7 cellular contexts compared by ENCODE assay signal in the genomic region with DNA sequence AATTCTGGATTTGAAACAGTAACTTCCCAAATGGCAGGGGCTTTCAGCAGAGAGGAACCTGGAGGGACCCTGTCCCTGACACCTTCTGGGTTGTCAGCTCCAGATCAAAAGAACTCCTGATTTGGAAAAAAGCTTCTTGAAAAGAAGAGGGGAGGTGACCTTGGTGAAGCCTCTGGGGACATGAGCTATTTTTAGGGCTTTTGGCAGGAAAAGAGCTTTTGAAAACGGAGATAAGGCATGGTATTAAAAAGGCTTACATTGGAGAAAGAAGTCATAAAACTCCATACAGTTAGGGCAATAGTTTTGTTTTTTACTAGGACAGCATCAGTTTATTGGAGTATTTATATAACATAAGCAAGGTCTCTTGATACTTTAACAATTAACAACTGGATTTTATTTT.
A peak's percentile ranks its signal among the peaks of the same experiment; 100 is the strongest.
DNase-seq lines count a peak whose midpoint lies in the region; ATAC-seq and TF ChIP-seq lines count a peak whose summit lies in the region.
"Not testable (repeated sequence)": the region's sequence is repeated elsewhere in the genome, so short reads cannot be mapped to it uniquely, and the experiment has no call there.

No MANE protein-coding gene starts in this region.

- H3K27me3 ChIP-seq in Caco-2 (replicated peaks; ENCODE audit: control insufficient read depth, insufficient read depth, low read length); SJSA1 (replicated peaks); endodermal cell (ENCODE audit: control insufficient read depth, insufficient read depth, low read length, poor library complexity, severe bottlenecking); naive thymus-derived CD4-positive, alpha-beta T cell (ENCODE audit: control insufficient read depth in 2 of 2, insufficient read depth in 2 of 2, low read length in 2 of 2): not testable (repeated sequence)

- peak; percentile 22 to 55 for ATAC-seq in left cardiac atrium
- not testable (repeated sequence) for ATAC-seq in naive thymus-derived CD4-positive, alpha-beta T cell; stimulated activated naive CD8-positive, alpha-beta T cell treated with anti-CD3 and anti-CD28 coated beads, Interleukin-15, amount 100 ng/mL, for 72 hours

- H3K27ac Mint-ChIP-seq in Caco-2 (ENCODE audit: unreplicated experiment); activated naive CD8-positive, alpha-beta T cell; endodermal cell; naive thymus-derived CD4-positive, alpha-beta T cell; stimulated activated naive CD8-positive, alpha-beta T cell treated with anti-CD3 and anti-CD28 coated beads, Interleukin-15, amount 100 ng/mL, for 72 hours: not testable (repeated sequence)

- TF ChIP-seq CTCF in Caco-2 (IDR thresholded peaks at IDR 0.05; ENCODE audit: insufficient read depth in 1 of 2, low read depth in 1 of 2, low read length in 1 of 2, severe bottlenecking in 1 of 2, unreplicated experiment in 1 of 2); endodermal cell (conservative IDR thresholded peaks at IDR 0.05): not testable (repeated sequence)

- intact Hi-C loops in Caco-2 (cut with micrococcal nuclease; ENCODE audit: unreplicated experiment); left cardiac atrium (cut with DNase I); naive thymus-derived CD4-positive, alpha-beta T cell (cut with micrococcal nuclease): not testable (repeated sequence)

- CTCF ChIA-PET in Caco-2 (lab: Charles Lee); naive thymus-derived CD4-positive, alpha-beta T cell (lab: Charles Lee): not testable (repeated sequence)

- WGBS in endodermal cell (ENCODE audit: insufficient coverage in 1 of 2, insufficient read length in 1 of 2), 2 experiments, result 80% methylated on average over 1 of the region's 1 CpG; no CpG with 5 or more reads in 1 of the 2 experiments

- H3K27ac ChIP-seq in SJSA1, result peak overlapping the region; percentile 76
- H3K27ac ChIP-seq in endodermal cell (ENCODE audit: low read depth, low read length); naive thymus-derived CD4-positive, alpha-beta T cell (ENCODE audit: low read depth, low read length): not testable (repeated sequence)

- not testable (repeated sequence) for H3K36me3 Mint-ChIP-seq in Caco-2 (ENCODE audit: insufficient read depth, unreplicated experiment); activated naive CD8-positive, alpha-beta T cell; endodermal cell (ENCODE audit: low read depth); naive thymus-derived CD4-positive, alpha-beta T cell

- H3K4me3 Mint-ChIP-seq in Caco-2 (ENCODE audit: unreplicated experiment) (peak overlapping the region; percentile 61), endodermal cell (peak overlapping the region; percentile 24)
- peak overlapping the region; percentile 78 for H3K4me3 Mint-ChIP-seq in activated naive CD8-positive, alpha-beta T cell
- peak overlapping the region in 9 of 10 donors; percentile 16 to 78 (median 65) for H3K4me3 Mint-ChIP-seq in naive thymus-derived CD4-positive, alpha-beta T cell
- H3K4me3 Mint-ChIP-seq in stimulated activated naive CD8-positive, alpha-beta T cell treated with anti-CD3 and anti-CD28 coated beads, Interleukin-15, amount 100 ng/mL, for 72 hours, result peak overlapping the region; percentile 49 to 56

- H3K4me3 ChIP-seq in Caco-2 (ENCODE audit: low read depth, low read length), result peak overlapping the region; percentile 28
- H3K4me3 ChIP-seq in SJSA1, result peak overlapping the region; percentile 41
- H3K4me3 ChIP-seq in endodermal cell (ENCODE audit: low read length); naive thymus-derived CD4-positive, alpha-beta T cell (ENCODE audit: low read length): not testable (repeated sequence)

- peaks cover 14% of the 10 kb centered on the region for H3K4me1 Mint-ChIP-seq in Caco-2 (ENCODE audit: low read depth, unreplicated experiment)
- not testable (repeated sequence) for H3K4me1 Mint-ChIP-seq in activated naive CD8-positive, alpha-beta T cell (ENCODE audit: low read depth); endodermal cell; naive thymus-derived CD4-positive, alpha-beta T cell; stimulated activated naive CD8-positive, alpha-beta T cell treated with anti-CD3 and anti-CD28 coated beads, Interleukin-15, amount 100 ng/mL, for 72 hours

- H3K9me3 Mint-ChIP-seq in Caco-2 (ENCODE audit: unreplicated experiment); activated naive CD8-positive, alpha-beta T cell (ENCODE audit: low read depth); endodermal cell; naive thymus-derived CD4-positive, alpha-beta T cell; stimulated activated naive CD8-positive, alpha-beta T cell treated with anti-CD3 and anti-CD28 coated beads, Interleukin-15, amount 100 ng/mL, for 72 hours: not testable (repeated sequence)

- H3K36me3 ChIP-seq in Caco-2 (ENCODE audit: control insufficient read depth, insufficient read depth, low read length); SJSA1; endodermal cell (ENCODE audit: control insufficient read depth, insufficient read depth, low read length); naive thymus-derived CD4-positive, alpha-beta T cell (ENCODE audit: control insufficient read depth in 2 of 3, insufficient read depth in 3 of 3, low read length in 3 of 3): not testable (repeated sequence)

- POLR2A ChIA-PET in Caco-2 (lab: Charles Lee); naive thymus-derived CD4-positive, alpha-beta T cell (lab: Charles Lee): not testable (repeated sequence)

- not testable (repeated sequence) for H3K9ac ChIP-seq in endodermal cell (ENCODE audit: extremely low read depth, low read length, poor library complexity, severe bottlenecking)

- not testable (repeated sequence) for H3K27me3 Mint-ChIP-seq in Caco-2 (ENCODE audit: insufficient read depth, unreplicated experiment); activated naive CD8-positive, alpha-beta T cell
- peaks cover 16% of the 10 kb centered on the region for H3K27me3 Mint-ChIP-seq in endodermal cell (ENCODE audit: insufficient read depth)
- peaks cover 26 to 45% (median 36%) of the 10 kb centered on the region in 5 donors for H3K27me3 Mint-ChIP-seq in naive thymus-derived CD4-positive, alpha-beta T cell
- peaks cover 33% of the 10 kb centered on the region for H3K27me3 Mint-ChIP-seq in stimulated activated naive CD8-positive, alpha-beta T cell treated with anti-CD3 and anti-CD28 coated beads, Interleukin-15, amount 100 ng/mL, for 72 hours

- peaks cover 10% of the 10 kb centered on the region; the same call in 1 of the 2 replicates for H3K4me1 ChIP-seq in Caco-2
- not testable (repeated sequence) for H3K4me1 ChIP-seq in SJSA1 (replicated peaks); endodermal cell (ENCODE audit: control insufficient read depth, insufficient read depth, low read length); naive thymus-derived CD4-positive, alpha-beta T cell (ENCODE audit: control insufficient read depth in 2 of 2, insufficient read depth in 2 of 2, low read length in 2 of 2)

- not testable (repeated sequence) for DNase-seq in Caco-2; endodermal cell; left cardiac atrium; naive thymus-derived CD4-positive, alpha-beta T cell; stimulated activated naive CD8-positive, alpha-beta T cell treated with anti-CD3 and anti-CD28 coated beads, Interleukin-15, amount 100 ng/mL, for 72 hours
- DNase-seq in SJSA1 (ENCODE audit: low read depth in 1 of 2, low spot score in 2 of 2), result peak in 1 of 2 experiments; percentile 20

- not testable (repeated sequence) for BruUV-seq in Caco-2 (replicated peaks; lab: Mats Ljungman, UMichigan)

- not testable (repeated sequence) for H3K9me3 ChIP-seq in Caco-2; SJSA1 (replicated peaks); endodermal cell (ENCODE audit: control insufficient read depth, low read length); naive thymus-derived CD4-positive, alpha-beta T cell (ENCODE audit: control insufficient read depth in 2 of 3, low read length in 3 of 3)

Comparison
In these comparisons a context has a peak if more than half of its experiments do, and no peak if none do; other contexts are left out.
1. H3K4me3 Mint-ChIP-seq: peak in every context shown above with its lines; median percentile 78 in activated naive CD8-positive, alpha-beta T cell; 65 in naive thymus-derived CD4-positive, alpha-beta T cell; 61 in Caco-2; 52 in stimulated activated naive CD8-positive, alpha-beta T cell treated with anti-CD3 and anti-CD28 coated beads, Interleukin-15, amount 100 ng/mL, for 72 hours; 24 in endodermal cell.